ENCODE assay signal across 8 cellular contexts in genomic region chr11:58923300-58923788, GRCh38. TPM values are rescaled to one million over a fixed set of nuclear protein-coding genes. Genes with fewer than 3 reads are reported as not detected.
DNase-seq lines count a peak whose midpoint lies in the region; ATAC-seq and TF ChIP-seq lines count a peak whose summit lies in the region.

No MANE protein-coding gene starts in this region.

- peak overlapping the region; percentile 80 for H2AFZ ChIP-seq in smooth muscle cell (ENCODE audit: low read depth)

- TF ChIP-seq CTCF in RWPE2 (IDR thresholded peaks at IDR 0.05; ENCODE audit: poor library complexity, severe bottlenecking) (peak; percentile 11), foreskin keratinocyte (conservative IDR thresholded peaks at IDR 0.05) (peak; percentile 61), smooth muscle cell (IDR thresholded peaks at IDR 0.05; ENCODE audit: borderline replicate concordance, insufficient read depth, poor library complexity, severe bottlenecking) (peak; percentile 23)

- ATAC-seq in GM19372 (IDR thresholded peaks at IDR 0.05; ENCODE audit: low read depth, unreplicated experiment) (peak; percentile 91), HG03280 (IDR thresholded peaks at IDR 0.05; ENCODE audit: unreplicated experiment) (peak; percentile 80), RWPE2 (ENCODE audit: low read depth) (peak; percentile 44; the same call in 1 of the 3 replicates), foreskin keratinocyte (peak; percentile 98)

- no peaks in the 10 kb centered on the region for H3F3A ChIP-seq in smooth muscle cell (ENCODE audit: low read depth)

- no peak overlapping the region for H3K4me3 ChIP-seq in RWPE2 (ENCODE audit: severe bottlenecking)
- H3K4me3 ChIP-seq in smooth muscle cell, result peak overlapping the region; percentile 27

- H3K36me3 ChIP-seq in RWPE2 (ENCODE audit: low read depth), result no peaks in the 10 kb centered on the region
- no peaks in the 10 kb centered on the region for H3K36me3 ChIP-seq in smooth muscle cell (ENCODE audit: low read depth)

- no peaks in the 10 kb centered on the region for H3K79me2 ChIP-seq in smooth muscle cell (ENCODE audit: low read depth)

- H3K4me1 ChIP-seq in RWPE2 (ENCODE audit: insufficient read depth, poor library complexity, severe bottlenecking), result no peaks in the 10 kb centered on the region
- no peaks in the 10 kb centered on the region for H3K4me1 ChIP-seq in foreskin keratinocyte
- peaks cover 12% of the 10 kb centered on the region for H3K4me1 ChIP-seq in smooth muscle cell (ENCODE audit: low read depth)

- H3K4me2 ChIP-seq in smooth muscle cell, result peak overlapping the region; percentile 80

- no peak overlapping the region for H3K9ac ChIP-seq in smooth muscle cell (ENCODE audit: low read depth)

- H3K9me3 ChIP-seq in RWPE2 (ENCODE audit: severe bottlenecking) (no peaks in the 10 kb centered on the region), smooth muscle cell (replicated peaks; ENCODE audit: low read depth) (no peaks in the 10 kb centered on the region)

- DNase-seq in NCI-H446 (lab: John Stamatoyannopoulos, UW), result peak; percentile 28 to 38
- DNase-seq in NCI-H446 treated with DMSO at 0.1 percent for 48 hours (lab: John Stamatoyannopoulos, UW), result no peak
- no peak for DNase-seq in RWPE2 (ENCODE audit: low spot score)
- DNase-seq in foreskin keratinocyte, result peak; percentile 75 to 87
- DNase-seq in smooth muscle cell (lab: John Stamatoyannopoulos, UW; ENCODE audit: unreplicated experiment), result no peak
- DNase-seq in NCI-H1105 (lab: John Stamatoyannopoulos, UW), result no peak

- 5% methylated on average over 5 of the region's 5 CpGs for WGBS in smooth muscle cell (ENCODE audit: low lambda C conversion rate)

- no peaks in the 10 kb centered on the region for H4K20me1 ChIP-seq in smooth muscle cell (ENCODE audit: low read depth)

- no peak overlapping the region for H3K27ac ChIP-seq in RWPE2 (ENCODE audit: poor library complexity, severe bottlenecking)
- H3K27ac ChIP-seq in foreskin keratinocyte, result no peak overlapping the region
- H3K27ac ChIP-seq in smooth muscle cell (ENCODE audit: low read depth), result no peak overlapping the region

- no peaks in the 10 kb centered on the region for H3K27me3 ChIP-seq in RWPE2 (ENCODE audit: insufficient read depth, poor library complexity, severe bottlenecking)
- H3K27me3 ChIP-seq in foreskin keratinocyte, result no peaks in the 10 kb centered on the region
- H3K27me3 ChIP-seq in smooth muscle cell (ENCODE audit: low read depth), result no peaks in the 10 kb centered on the region

RNA-seq across cellular contexts. Expression of gene GLYATL1, which starts 15.9 kb away (rescaled TPM):
- total RNA-seq in foreskin keratinocyte (0.17 and 0.18 TPM in 2 replicates), smooth muscle cell (not detected in 2 replicates)
- polyA plus RNA-seq in foreskin keratinocyte (0.08 and 0.20 TPM in 2 replicates), smooth muscle cell (not detected in 2 replicates)

Comparison
In these comparisons a context has a peak if more than half of its experiments do, and no peak if none do; other contexts are left out.
1. DNase-seq: peak in NCI-H446 (2 of 2) and foreskin keratinocyte (2 of 2); none in NCI-H446 treated with DMSO at 0.1 percent for 48 hours (single experiment), RWPE2 (single experiment), smooth muscle cell (single experiment) and NCI-H1105 (single experiment).
2. ATAC-seq: peak in every context shown above with its lines; median percentile 98 in foreskin keratinocyte; 91 in GM19372; 80 in HG03280; 44 in RWPE2.
3. CTCF ChIP-seq: peak in every context shown above with its lines; median percentile 61 in foreskin keratinocyte; 23 in smooth muscle cell; 11 in RWPE2.